In the genomic region with DNA sequence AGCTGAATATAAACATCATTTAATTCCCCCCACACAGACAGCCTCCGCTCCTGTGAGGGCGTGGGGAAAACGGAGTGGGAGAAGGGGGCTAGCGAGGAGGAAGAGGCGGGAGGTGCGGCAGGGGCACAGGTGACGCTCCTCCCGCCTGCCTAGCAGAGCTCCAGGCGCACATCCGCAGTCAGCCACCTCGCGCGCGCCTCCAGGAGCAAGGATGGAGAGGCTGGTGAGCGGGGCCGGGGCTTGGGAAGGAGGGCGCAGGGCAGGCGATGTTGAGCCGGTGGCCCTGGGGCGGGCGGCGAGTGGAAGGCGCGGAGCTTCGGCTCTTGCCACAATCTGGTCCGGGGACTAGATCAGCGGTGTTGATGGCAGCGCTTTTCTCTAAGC, we compare ENCODE assay signal across 9 cellular contexts. TPM values are rescaled to one million over a fixed set of nuclear protein-coding genes. Genes with fewer than 3 reads are reported as not detected.
DNase-seq lines count a peak whose midpoint lies in the region; ATAC-seq and TF ChIP-seq lines count a peak whose summit lies in the region.
"Had no signal": no experiment of that assay in that cellular context is flagged by ENCODE, and none has a peak within 500 bp of the region (broad histone marks: within the 10 kb centered on the region; RNA-seq: fewer than 3 reads in every experiment).

A gene with protein sequence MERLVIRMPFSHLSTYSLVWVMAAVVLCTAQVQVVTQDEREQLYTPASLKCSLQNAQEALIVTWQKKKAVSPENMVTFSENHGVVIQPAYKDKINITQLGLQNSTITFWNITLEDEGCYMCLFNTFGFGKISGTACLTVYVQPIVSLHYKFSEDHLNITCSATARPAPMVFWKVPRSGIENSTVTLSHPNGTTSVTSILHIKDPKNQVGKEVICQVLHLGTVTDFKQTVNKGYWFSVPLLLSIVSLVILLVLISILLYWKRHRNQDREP (plus strand): TSS at position 155 of the 384 bp plus-strand sequence. CDS start 57 bp downstream, at position 212.

- no peaks in the 10 kb centered on the region for H4K20me1 ChIP-seq in mammary epithelial cell (ENCODE audit: insufficient read depth, low read length)

- H3K9ac ChIP-seq in HUES64 (ENCODE audit: low read depth, low read length) = peak within 1 kb of the TSS; percentile 87
- H3K9ac ChIP-seq in mammary epithelial cell (ENCODE audit: insufficient read depth, low read length) = peak within 1 kb of the TSS; percentile 69

- H3K79me2 ChIP-seq in mammary epithelial cell (ENCODE audit: insufficient read depth, low read length) = no peaks in the 10 kb centered on the region

- in situ Hi-C loops in mammary epithelial cell (cut with MboI; ENCODE audit: low sequenced_read_pairs in 2 of 2) = loop anchor here in 1 of 2 donors (25.0 kb wide), 1 partner anchor 104 kb away; no protein-coding TSS in a partner anchor

- dilution Hi-C loops in mammary epithelial cell (cut with HindIII; ENCODE audit: low sequenced_read_pairs) = loop anchor here (25.0 kb wide), 1 partner anchor 179 kb away; no protein-coding TSS in a partner anchor

- intact Hi-C loops in mammary epithelial cell (cut with micrococcal nuclease) = loop anchor here (1.0 kb wide), 2 partner anchors 13 to 104 kb away; no protein-coding TSS in a partner anchor

- peaks cover 37% of the 10 kb centered on the region for H3K4me1 ChIP-seq in HUES64 (ENCODE audit: insufficient read depth, low read length)
- peaks cover 2% of the 10 kb centered on the region for H3K4me1 ChIP-seq in mammary epithelial cell (ENCODE audit: insufficient read depth, low read length)

- H2AFZ ChIP-seq in mammary epithelial cell (ENCODE audit: low read depth, low read length) = peak within 1 kb of the TSS; percentile 95

- CTCF ChIA-PET in mammary epithelial cell (lab: Charles Lee; ENCODE audit: low non-redundant PET) = interaction anchor here (1.1 kb wide), 1 partner anchor 105 kb away, joined by 3 read pairs; no protein-coding TSS in a partner anchor

- peak within 1 kb of the TSS; percentile 97 for H3K27ac ChIP-seq in HUES64 (ENCODE audit: low read depth, low read length)
- no peak within 1 kb of the TSS for H3K27ac ChIP-seq in WERI-Rb-1
- H3K27ac ChIP-seq in mammary epithelial cell (ENCODE audit: insufficient read depth, low read depth, low read length) = peak within 1 kb of the TSS; percentile 6
- H3K27ac ChIP-seq: 22Rv1 had no signal

- peak within 1 kb of the TSS; percentile 93 for H3K4me2 ChIP-seq in mammary epithelial cell (ENCODE audit: insufficient read depth, low read depth, low read length)

- H3K9me3 ChIP-seq in HUES64 (ENCODE audit: insufficient read depth, low read depth, low read length) = no peaks in the 10 kb centered on the region
- H3K9me3 ChIP-seq in WERI-Rb-1 (ENCODE audit: severe bottlenecking) = no peaks in the 10 kb centered on the region
- H3K9me3 ChIP-seq in mammary epithelial cell (replicated peaks; ENCODE audit: insufficient read depth, low read length) = no peaks in the 10 kb centered on the region

- H3K4me3 ChIP-seq in HUES64 (ENCODE audit: low read length) = peak within 1 kb of the TSS; percentile 69
- H3K4me3 ChIP-seq in WERI-Rb-1 (ENCODE audit: low read depth, low read length) = peak within 1 kb of the TSS; percentile 42
- H3K4me3 ChIP-seq in mammary epithelial cell (replicated peaks in 1 of 3; ENCODE audit: insufficient read depth in 1 of 3, low read depth in 2 of 3, low read length in 3 of 3) = peak within 1 kb of the TSS; percentile 63 to 69 (median 67)

- H3K27me3 ChIP-seq in HUES64 (ENCODE audit: insufficient read depth, low read length) = no peaks in the 10 kb centered on the region
- peaks cover 29% of the 10 kb centered on the region for H3K27me3 ChIP-seq in WERI-Rb-1 (ENCODE audit: insufficient read depth, low read depth, severe bottlenecking)
- H3K27me3 ChIP-seq in mammary epithelial cell (ENCODE audit: insufficient read depth, low read length) = no peaks in the 10 kb centered on the region

- DNase-seq in DMS 273 (lab: John Stamatoyannopoulos, UW; ENCODE audit: unreplicated experiment) (peak; percentile 70), DMS 273 treated with DMSO at 0.1 percent for 48 hours (lab: John Stamatoyannopoulos, UW) (no peak), WERI-Rb-1 (peak; percentile 58), mammary epithelial cell (peak; percentile 63), iris pigment epithelial cell (ENCODE audit: low read depth) (peak; percentile 57)
- DNase-seq in stimulated activated CD4-positive, alpha-beta T cell treated with anti-CD3 and anti-CD28 coated beads, Interleukin-12 subunit alpha, Interleukin-12 subunit beta, amount 100 ng/mL, for 4 hours = peak; percentile 62

- BruUV-seq in mammary epithelial cell (replicated peaks; lab: Mats Ljungman, UMichigan) = no TSS peak

- H3K36me3 ChIP-seq in HUES64 (ENCODE audit: insufficient read depth, low read length) = peaks cover 28% of the 10 kb centered on the region
- H3K36me3 ChIP-seq in WERI-Rb-1 = no peaks in the 10 kb centered on the region
- no peaks in the 10 kb centered on the region for H3K36me3 ChIP-seq in mammary epithelial cell (ENCODE audit: insufficient read depth, low read length)

- TF ChIP-seq CTCF in WERI-Rb-1 (IDR thresholded peaks at IDR 0.05; ENCODE audit: low read depth, low read length) (no peak), mammary epithelial cell (conservative IDR thresholded peaks at IDR 0.05 in 1 of 2, IDR thresholded peaks at IDR 0.05 in 1 of 2; ENCODE audit: extremely low read depth in 1 of 2, insufficient read depth in 1 of 2, low read depth in 1 of 2, low read length in 2 of 2) (no peak)

- ATAC-seq in HG02973 (IDR thresholded peaks at IDR 0.05; ENCODE audit: unreplicated experiment) = no peak

- 1% methylated on average over 28 of the region's 28 CpGs for WGBS in HUES64
- 4% methylated on average over 11 of the region's 28 CpGs for WGBS in mammary epithelial cell (ENCODE audit: low coverage, missing lambda C conversion rate)

RNA-seq across cellular contexts. Expression of the gene that starts here (rescaled TPM):
- polyA plus RNA-seq in HUES64 (2013, experiment 1 of 2) = 52.1 TPM
- polyA plus RNA-seq in HUES64 (2013, experiment 2 of 2) = 56.7 TPM
- 10 to 100 TPM; 13.0 to 23.7 TPM for total RNA-seq in mammary epithelial cell
- polyA plus RNA-seq in mammary epithelial cell = 4.2 TPM
- polyA minus RNA-seq in mammary epithelial cell = not detected
